In genomic region chr3:13264468-13264795, GRCh38 we compare ENCODE assay signal across 11 cellular contexts.
"Had no signal": no experiment of that assay in that cellular context is flagged by ENCODE, and none has a peak within 500 bp of the region (broad histone marks: within the 10 kb centered on the region; RNA-seq: fewer than 3 reads in every experiment).

No MANE protein-coding gene starts in this region.

- H3K27ac Mint-ChIP-seq: activated naive CD8-positive, alpha-beta T cell treated with anti-CD3 and anti-CD28 coated beads, Interleukin-2, amount 10 ng/mL, durations not matched to agents 7 days and 5 days; natural killer cell treated with Interleukin-12 subunit alpha and Interleukin-12 subunit beta and Interleukin-15 and Interleukin-18, amount 100 ng/mL, for 72 hours had no signal

- FAIRE-seq: urothelium cell line had no signal

- H3K9me3 Mint-ChIP-seq: activated naive CD8-positive, alpha-beta T cell treated with anti-CD3 and anti-CD28 coated beads, Interleukin-2, amount 10 ng/mL, durations not matched to agents 7 days and 5 days; natural killer cell treated with Interleukin-12 subunit alpha and Interleukin-12 subunit beta and Interleukin-15 and Interleukin-18, amount 100 ng/mL, for 72 hours had no signal

- DNase-seq: activated CD4-positive, alpha-beta T cell treated with anti-CD3 and anti-CD28 coated beads for 1 hour; activated CD4-positive, alpha-beta T cell treated with anti-CD3 and anti-CD28 coated beads, Interleukin-2, amount 50 U/mL, for 48 hours; activated gamma-delta T cell; activated naive CD8-positive, alpha-beta T cell treated with anti-CD3 and anti-CD28 coated beads, Interleukin-2, amount 10 ng/mL, durations not matched to agents 7 days and 5 days; activated T-cell treated with anti-CD3 and anti-CD28 coated beads, Interleukin-2, amount 50 U/mL, for 48 hours; left colon; occipital lobe; stimulated activated CD4-positive, alpha-beta T cell treated with anti-CD3 and anti-CD28 coated beads, Interleukin-4, amount 100 ng/mL, for 4 hours; SW 1271 had no signal

- H3K36me3 Mint-ChIP-seq: activated naive CD8-positive, alpha-beta T cell treated with anti-CD3 and anti-CD28 coated beads, Interleukin-2, amount 10 ng/mL, durations not matched to agents 7 days and 5 days; natural killer cell treated with Interleukin-12 subunit alpha and Interleukin-12 subunit beta and Interleukin-15 and Interleukin-18, amount 100 ng/mL, for 72 hours had no signal

- H3K4me3 Mint-ChIP-seq: activated naive CD8-positive, alpha-beta T cell treated with anti-CD3 and anti-CD28 coated beads, Interleukin-2, amount 10 ng/mL, durations not matched to agents 7 days and 5 days; natural killer cell treated with Interleukin-12 subunit alpha and Interleukin-12 subunit beta and Interleukin-15 and Interleukin-18, amount 100 ng/mL, for 72 hours had no signal

- ATAC-seq: left colon; natural killer cell treated with Interleukin-12 subunit alpha and Interleukin-12 subunit beta and Interleukin-15 and Interleukin-18, amount 100 ng/mL, for 72 hours had no signal
